Comparison of ENCODE assay signal across 12 cellular contexts in the genomic region with DNA sequence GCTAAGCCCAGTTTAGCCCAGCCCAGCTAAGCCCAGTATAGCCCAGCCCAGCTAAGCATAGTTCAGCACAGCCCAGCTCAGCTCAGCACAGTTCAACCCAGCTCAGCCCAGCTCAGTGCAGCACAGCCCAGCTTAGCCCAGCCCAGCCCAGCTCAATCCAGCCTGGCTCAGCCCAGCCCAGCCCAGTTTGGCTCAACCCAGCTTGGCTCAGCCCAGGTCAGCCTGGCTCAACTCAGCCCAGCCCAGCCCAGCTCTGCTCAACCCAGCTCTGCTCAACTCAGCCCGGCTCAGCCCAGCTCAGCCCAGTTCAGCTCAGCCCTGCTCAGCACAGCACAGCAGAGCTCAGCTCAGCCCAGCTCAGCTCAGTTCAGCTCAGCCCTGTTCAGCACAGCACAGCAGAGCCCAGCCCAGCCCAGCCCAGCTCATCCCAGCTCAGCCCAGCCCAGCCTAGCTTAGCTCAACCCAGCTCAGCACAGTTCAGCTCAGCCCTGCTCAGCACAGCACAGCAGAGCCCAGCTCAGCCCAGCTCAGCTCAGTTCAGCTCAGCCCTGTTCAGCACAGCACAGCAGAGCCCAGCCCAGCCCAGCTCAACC.
DNase-seq lines count a peak whose midpoint lies in the region; ATAC-seq and TF ChIP-seq lines count a peak whose summit lies in the region.
"Had no signal": no experiment of that assay in that cellular context is flagged by ENCODE, and none has a peak within 500 bp of the region (broad histone marks: within the 10 kb centered on the region; RNA-seq: fewer than 3 reads in every experiment).

No MANE protein-coding gene starts in this region.

- TF ChIP-seq POLR2A in GM18951 (IDR thresholded peaks at IDR 0.05; ENCODE audit: extremely low read depth, insufficient read depth, insufficient read length), result peak; percentile 70

- H3K36me3 Mint-ChIP-seq in CD4-positive, alpha-beta T cell (ENCODE audit: low read depth), result no peaks in the 10 kb centered on the region
- H3K36me3 Mint-ChIP-seq in activated T-cell treated with anti-CD3 and anti-CD28 coated beads, Interleukin-2, amount 50 U/mL, for 4 hours (ENCODE audit: insufficient read depth), result no peaks in the 10 kb centered on the region
- no peaks in the 10 kb centered on the region for H3K36me3 Mint-ChIP-seq in naive thymus-derived CD8-positive, alpha-beta T cell
- no peaks in the 10 kb centered on the region for H3K36me3 Mint-ChIP-seq in immature natural killer cell
- peaks cover 6% of the 10 kb centered on the region for H3K36me3 Mint-ChIP-seq in glutamatergic neuron (ENCODE audit: unreplicated experiment)

- H3K4me3 Mint-ChIP-seq in CD4-positive, alpha-beta T cell, result no peak overlapping the region
- H3K4me3 Mint-ChIP-seq in activated T-cell treated with anti-CD3 and anti-CD28 coated beads, Interleukin-2, amount 50 U/mL, for 4 hours, result peak overlapping the region; percentile 35
- H3K4me3 Mint-ChIP-seq in naive thymus-derived CD8-positive, alpha-beta T cell, result peak overlapping the region in 2 of 10 donors; percentile 36 to 40
- no peak overlapping the region for H3K4me3 Mint-ChIP-seq in immature natural killer cell
- no peak overlapping the region for H3K4me3 Mint-ChIP-seq in glutamatergic neuron (ENCODE audit: unreplicated experiment)

- no peak overlapping the region for H3K27ac Mint-ChIP-seq in CD4-positive, alpha-beta T cell
- H3K27ac Mint-ChIP-seq in naive thymus-derived CD8-positive, alpha-beta T cell, result peak overlapping the region in 5 of 10 donors; percentile 6 to 62 (median 25)
- H3K27ac Mint-ChIP-seq in immature natural killer cell (no peak overlapping the region), glutamatergic neuron (ENCODE audit: unreplicated experiment) (no peak overlapping the region)

- intact Hi-C loops in CD4-positive, alpha-beta T cell (cut with DNase I, micrococcal nuclease), result no loop called here

- in situ Hi-C loops in GM18951 (cut with MboI; ENCODE audit: low sequenced_read_pairs, unreplicated experiment), result no loop called here

- POLR2A ChIA-PET in CD4-positive, alpha-beta T cell (lab: Charles Lee), result no interaction called here
- POLR2A ChIA-PET in naive thymus-derived CD8-positive, alpha-beta T cell (lab: Charles Lee), result no interaction called here

- H3K4me1 Mint-ChIP-seq in CD4-positive, alpha-beta T cell (ENCODE audit: low read depth), result peaks cover 22% of the 10 kb centered on the region
- H3K4me1 Mint-ChIP-seq in activated T-cell treated with anti-CD3 and anti-CD28 coated beads, Interleukin-2, amount 50 U/mL, for 4 hours (ENCODE audit: low read depth), result peaks cover 25% of the 10 kb centered on the region
- peaks cover 20 to 41% (median 34%) of the 10 kb centered on the region in 4 donors for H3K4me1 Mint-ChIP-seq in naive thymus-derived CD8-positive, alpha-beta T cell
- H3K4me1 Mint-ChIP-seq in immature natural killer cell (peaks cover 17 to 21% of the 10 kb centered on the region in 2 donors), glutamatergic neuron (ENCODE audit: low read depth, unreplicated experiment) (no peaks in the 10 kb centered on the region)

- H3K27me3 Mint-ChIP-seq in CD4-positive, alpha-beta T cell, result peaks cover 4% of the 10 kb centered on the region
- H3K27me3 Mint-ChIP-seq in activated T-cell treated with anti-CD3 and anti-CD28 coated beads, Interleukin-2, amount 50 U/mL, for 4 hours (ENCODE audit: low read depth), result peaks cover 10% of the 10 kb centered on the region
- H3K27me3 Mint-ChIP-seq in naive thymus-derived CD8-positive, alpha-beta T cell, result peaks cover 0 to 2% (median 0%) of the 10 kb centered on the region in 5 donors
- H3K27me3 Mint-ChIP-seq in immature natural killer cell (ENCODE audit: low read depth in 3 of 3) (peaks cover 4 to 11% (median 6%) of the 10 kb centered on the region in 3 donors), glutamatergic neuron (ENCODE audit: unreplicated experiment) (peaks cover 15% of the 10 kb centered on the region)

- no peaks in the 10 kb centered on the region for H3K9me3 ChIP-seq in CD4-positive, alpha-beta T cell (ENCODE audit: control insufficient read depth, low read length)

- TF ChIP-seq CTCF in CD4-positive, alpha-beta T cell (IDR thresholded peaks at IDR 0.05), result no peak
- TF ChIP-seq CTCF in glutamatergic neuron (IDR thresholded peaks at IDR 0.05; ENCODE audit: partially characterized antibody, unreplicated experiment), result no peak

- no peak overlapping the region for H3K27ac ChIP-seq in CD4-positive, alpha-beta T cell (ENCODE audit: low read depth, low read length)
- H3K27ac ChIP-seq: epithelial cell of prostate, SJSA1 had no signal

- H3K4me3 ChIP-seq in H7 (ENCODE audit: insufficient read depth, low read depth, low read length), result no peak overlapping the region
- H3K4me3 ChIP-seq: SJSA1 had no signal

- peak; percentile 26 for ATAC-seq in CD4-positive, alpha-beta T cell (ENCODE audit: poor library complexity)
- ATAC-seq in activated T-cell treated with anti-CD3 and anti-CD28 coated beads, Interleukin-2, amount 50 U/mL, for 4 hours, result no peak
- ATAC-seq in naive thymus-derived CD8-positive, alpha-beta T cell, result peak; percentile 3 to 32

- no peaks in the 10 kb centered on the region for H3K27me3 ChIP-seq in CD4-positive, alpha-beta T cell (ENCODE audit: control insufficient read depth, insufficient read depth, low read length)
- H3K27me3 ChIP-seq in H7 (ENCODE audit: control insufficient read depth, insufficient read depth, low read length), result no peaks in the 10 kb centered on the region
- H3K27me3 ChIP-seq: SJSA1 had no signal

- no peaks in the 10 kb centered on the region for H3K36me3 ChIP-seq in H7 (replicated peaks; ENCODE audit: control insufficient read depth, insufficient read depth, low read length)
- H3K36me3 ChIP-seq: SJSA1 had no signal

- peak in 1 of 10 experiments; percentile 37 for DNase-seq in CD4-positive, alpha-beta T cell
- DNase-seq in activated T-cell treated with anti-CD3 and anti-CD28 coated beads, Interleukin-2, amount 50 U/mL, for 4 hours, result peak; percentile 2
- peak in 1 of 10 donors; percentile 3 for DNase-seq in naive thymus-derived CD8-positive, alpha-beta T cell
- DNase-seq in immature natural killer cell, result no peak
- no peak for DNase-seq in superior temporal gyrus (ENCODE audit: extremely low spot score)
- no peak for DNase-seq in H7
- no peak for DNase-seq in glutamatergic neuron
- DNase-seq: COR-L47, NCI-H446 treated with DMSO at 0.1 percent for 48 hours had no signal

- CTCF ChIA-PET in CD4-positive, alpha-beta T cell (lab: Charles Lee), result no interaction called here

- H3K9me3 Mint-ChIP-seq in CD4-positive, alpha-beta T cell, result no peaks in the 10 kb centered on the region
- H3K9me3 Mint-ChIP-seq in activated T-cell treated with anti-CD3 and anti-CD28 coated beads, Interleukin-2, amount 50 U/mL, for 4 hours, result no peaks in the 10 kb centered on the region
- H3K9me3 Mint-ChIP-seq in naive thymus-derived CD8-positive, alpha-beta T cell, result no peaks in the 10 kb centered on the region
- H3K9me3 Mint-ChIP-seq in immature natural killer cell (no peaks in the 10 kb centered on the region), glutamatergic neuron (ENCODE audit: unreplicated experiment) (peaks cover 22% of the 10 kb centered on the region)

Comparison
In these comparisons a context has a peak if more than half of its experiments do, and no peak if none do; other contexts are left out.
1. ATAC-seq: peak in CD4-positive, alpha-beta T cell (single experiment) and naive thymus-derived CD8-positive, alpha-beta T cell (2 of 2); none in activated T-cell treated with anti-CD3 and anti-CD28 coated beads, Interleukin-2, amount 50 U/mL, for 4 hours (0 of 2).